Comparison of ENCODE assay signal across 19 cellular contexts in the genomic region with DNA sequence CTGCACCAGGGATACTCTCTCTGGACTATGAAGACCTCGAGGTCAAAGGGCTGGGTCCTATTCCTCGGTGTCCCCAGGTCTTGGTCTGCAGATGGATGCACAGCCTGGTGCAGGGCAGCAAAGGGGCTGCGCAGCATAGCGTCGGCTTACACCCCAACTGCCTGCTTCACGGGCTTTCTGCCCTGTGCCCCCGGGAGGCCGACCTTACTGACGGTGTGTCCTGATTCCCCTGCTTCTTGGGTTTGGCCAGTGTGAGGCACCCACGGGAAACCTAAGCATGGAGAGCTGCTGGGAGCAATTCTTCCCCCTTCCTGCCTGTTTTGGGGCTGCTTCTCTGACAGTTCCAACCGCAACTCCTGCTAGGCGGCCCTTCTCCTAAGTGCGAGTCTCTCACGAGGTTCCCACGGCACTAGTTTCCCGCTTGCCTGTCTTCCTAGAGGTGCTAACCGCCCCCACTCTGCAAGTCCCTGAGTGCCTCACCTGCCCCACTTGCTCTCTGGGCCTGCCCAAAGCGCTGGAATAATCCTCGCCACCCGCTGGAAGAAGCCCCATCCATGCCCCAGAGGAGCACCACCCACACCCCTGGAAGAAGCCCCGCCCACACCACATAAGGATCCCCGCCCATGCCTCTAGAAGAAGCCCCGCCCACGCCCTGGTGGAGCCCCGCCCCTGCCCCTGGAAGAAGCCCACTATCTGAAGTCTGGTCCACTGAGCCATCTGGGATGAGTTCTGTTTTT. TPM values are rescaled to one million over a fixed set of nuclear protein-coding genes. Genes with fewer than 3 reads are reported as not detected.
DNase-seq lines count a peak whose midpoint lies in the region; ATAC-seq and TF ChIP-seq lines count a peak whose summit lies in the region.
"Had no signal": no experiment of that assay in that cellular context is flagged by ENCODE, and none has a peak within 500 bp of the region (broad histone marks: within the 10 kb centered on the region; RNA-seq: fewer than 3 reads in every experiment).

No MANE protein-coding gene starts in this region.

- H3K27me3 Mint-ChIP-seq in effector memory CD8-positive, alpha-beta T cell, result peaks cover 29 to 43% of the 10 kb centered on the region in 2 donors

- no peaks in the 10 kb centered on the region for H3K36me3 Mint-ChIP-seq in effector memory CD8-positive, alpha-beta T cell (ENCODE audit: insufficient read depth)
- H3K36me3 Mint-ChIP-seq: stimulated activated naive B cell treated with anti-CD40 and anti-IgM and Interleukin-4, amounts not matched to agents 10 μg/mL and 1 μg/mL and 100 μg/mL, for 72 hours; T-cell had no signal

- no peak overlapping the region for H3K4me2 ChIP-seq in osteoblast (ENCODE audit: insufficient read depth, low read length)

- H3K79me2 ChIP-seq in osteoblast (ENCODE audit: insufficient read depth, low read length), result no peaks in the 10 kb centered on the region

- no peak for ATAC-seq in GM19023 (IDR thresholded peaks at IDR 0.05; ENCODE audit: unreplicated experiment)
- ATAC-seq in effector memory CD8-positive, alpha-beta T cell (replicated peaks), result no peak
- ATAC-seq: heart right ventricle; pancreas; stimulated activated naive B cell treated with anti-CD40 and anti-IgM and Interleukin-4, amounts not matched to agents 10 μg/mL and 1 μg/mL and 100 μg/mL, for 72 hours; T-cell had no signal

- no peak overlapping the region for H3K4me3 ChIP-seq in HEK293 (ENCODE audit: low read depth, low read length)
- H3K4me3 ChIP-seq in osteoblast (ENCODE audit: insufficient read depth, low read length), result no peak overlapping the region
- H3K4me3 ChIP-seq: heart right ventricle, pancreas, upper lobe of left lung had no signal

- H3K9me3 ChIP-seq in HEK293 (ENCODE audit: control insufficient read depth, insufficient read depth, low read depth, low read length) (no peaks in the 10 kb centered on the region), osteoblast (ENCODE audit: low read depth, low read length) (no peaks in the 10 kb centered on the region)
- H3K9me3 ChIP-seq: heart right ventricle, pancreas, upper lobe of left lung had no signal

- H2AFZ ChIP-seq in osteoblast (ENCODE audit: low read length), result no peak overlapping the region

- H3K4me1 ChIP-seq in HEK293 (ENCODE audit: control insufficient read depth, insufficient read depth, low read length) (no peaks in the 10 kb centered on the region), osteoblast (ENCODE audit: insufficient read depth, low read length) (no peaks in the 10 kb centered on the region)
- H3K4me1 ChIP-seq: heart right ventricle, pancreas had no signal

- H3K27ac ChIP-seq in HEK293 (ENCODE audit: extremely low read depth, low read depth, low read length), result no peak overlapping the region
- peak overlapping the region; percentile 57 for H3K27ac ChIP-seq in angular gyrus (ENCODE audit: low read depth, low read length)
- H3K27ac ChIP-seq in osteoblast (ENCODE audit: low read depth, low read length), result no peak overlapping the region
- H3K27ac ChIP-seq: heart right ventricle, pancreas, upper lobe of left lung had no signal

- H3K27me3 ChIP-seq in osteoblast (ENCODE audit: insufficient read depth, low read length), result no peaks in the 10 kb centered on the region
- H3K27me3 ChIP-seq: heart right ventricle, pancreas, upper lobe of left lung had no signal

- CTCF ChIA-PET in HEK293 (lab: Yijun Ruan, JAX) (no interaction called here), GM10248 (lab: Yijun Ruan, JAX) (no interaction called here)

- H3K4me3 Mint-ChIP-seq in effector memory CD8-positive, alpha-beta T cell, result no peak overlapping the region
- H3K4me3 Mint-ChIP-seq: activated naive CD4-positive, alpha-beta T cell treated with anti-CD3 and anti-CD28 coated beads for 36 hours; stimulated activated naive B cell treated with anti-CD40 and anti-IgM and Interleukin-4, amounts not matched to agents 10 μg/mL and 1 μg/mL and 100 μg/mL, for 72 hours; T-cell had no signal

- no peaks in the 10 kb centered on the region for H3K4me1 Mint-ChIP-seq in effector memory CD8-positive, alpha-beta T cell (ENCODE audit: low read depth in 2 of 2)
- H3K4me1 Mint-ChIP-seq: stimulated activated naive B cell treated with anti-CD40 and anti-IgM and Interleukin-4, amounts not matched to agents 10 μg/mL and 1 μg/mL and 100 μg/mL, for 72 hours; T-cell had no signal

- no peaks in the 10 kb centered on the region for H4K20me1 ChIP-seq in osteoblast (ENCODE audit: insufficient read depth, low read length)

- peak; percentile 13 for DNase-seq in NK-92 treated with Interleukin-12 subunit alpha and Interleukin-12 subunit beta, amount 100 ng/mL, for 24 hours (lab: John Stamatoyannopoulos, UW)
- DNase-seq in NK-92 (lab: John Stamatoyannopoulos, UW; ENCODE audit: unreplicated experiment) (no peak), osteoblast (ENCODE audit: insufficient read length, low spot score, missing footprints) (peak; percentile 71), GM10248 (ENCODE audit: extremely low spot score) (no peak)
- no peak for DNase-seq in effector memory CD8-positive, alpha-beta T cell
- DNase-seq: activated CD4-positive, CD25-positive, alpha-beta regulatory T cell; activated naive CD4-positive, alpha-beta T cell treated with anti-CD3 and anti-CD28 coated beads for 36 hours; dermis blood vessel endothelial cell; heart right ventricle; kidney glomerular epithelial cell; NCI-H2029; small intestine; stimulated activated naive B cell treated with anti-CD40 and anti-IgM and Interleukin-4, amounts not matched to agents 10 μg/mL and 1 μg/mL and 100 μg/mL, for 72 hours; T-cell had no signal

- no peak overlapping the region for H3K27ac Mint-ChIP-seq in effector memory CD8-positive, alpha-beta T cell
- H3K27ac Mint-ChIP-seq: activated naive CD4-positive, alpha-beta T cell treated with anti-CD3 and anti-CD28 coated beads for 36 hours; stimulated activated naive B cell treated with anti-CD40 and anti-IgM and Interleukin-4, amounts not matched to agents 10 μg/mL and 1 μg/mL and 100 μg/mL, for 72 hours; T-cell had no signal

- H3K9me3 Mint-ChIP-seq in effector memory CD8-positive, alpha-beta T cell, result no peaks in the 10 kb centered on the region
- H3K9me3 Mint-ChIP-seq: activated naive CD4-positive, alpha-beta T cell treated with anti-CD3 and anti-CD28 coated beads for 36 hours; T-cell had no signal

- no peak for TF ChIP-seq CTCF in HEK293 (tag by site-specific recombination; IDR thresholded peaks at IDR 0.05)
- no peak for TF ChIP-seq CTCF in osteoblast (IDR thresholded peaks at IDR 0.05; ENCODE audit: extremely low read depth, low read depth, low read length)
- TF ChIP-seq CTCF in GM10248 (IDR thresholded peaks at IDR 0.05; ENCODE audit: control extremely low read depth, extremely low read depth, low read depth, missing control alignments), result no peak

- POLR2A ChIA-PET in HEK293 (lab: Yijun Ruan, JAX) (no interaction called here), GM10248 (lab: Yijun Ruan, JAX) (no interaction called here)

- H3K36me3 ChIP-seq in HEK293 (ENCODE audit: control insufficient read depth in 2 of 2, insufficient read depth in 1 of 2, low read length in 2 of 2) (no peaks in the 10 kb centered on the region), osteoblast (ENCODE audit: insufficient read depth, low read length) (no peaks in the 10 kb centered on the region)
- H3K36me3 ChIP-seq: heart right ventricle, pancreas, upper lobe of left lung had no signal

TF ChIP-seq in HEK293, 187 proteins besides CTCF, POLR2A, EP300 and RAD21:
- TF ChIP-seq, protein P1, sequence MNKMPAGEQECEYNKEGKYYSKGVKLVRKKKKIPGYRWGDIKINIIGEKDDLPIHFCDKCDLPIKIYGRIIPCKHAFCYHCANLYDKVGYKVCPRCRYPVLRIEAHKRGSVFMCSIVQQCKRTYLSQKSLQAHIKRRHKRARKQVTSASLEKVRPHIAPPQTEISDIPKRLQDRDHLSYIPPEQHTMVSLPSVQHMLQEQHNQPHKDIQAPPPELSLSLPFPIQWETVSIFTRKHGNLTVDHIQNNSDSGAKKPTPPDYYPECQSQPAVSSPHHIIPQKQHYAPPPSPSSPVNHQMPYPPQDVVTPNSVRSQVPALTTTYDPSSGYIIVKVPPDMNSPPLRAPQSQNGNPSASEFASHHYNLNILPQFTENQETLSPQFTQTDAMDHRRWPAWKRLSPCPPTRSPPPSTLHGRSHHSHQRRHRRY (tag by site-specific recombination; IDR thresholded peaks at IDR 0.05), result no peak
- peak; percentile 67 for TF ChIP-seq EGR2 (tag by site-specific recombination; IDR thresholded peaks at IDR 0.05; ENCODE audit: low read depth)
- TF ChIP-seq, protein P2, sequence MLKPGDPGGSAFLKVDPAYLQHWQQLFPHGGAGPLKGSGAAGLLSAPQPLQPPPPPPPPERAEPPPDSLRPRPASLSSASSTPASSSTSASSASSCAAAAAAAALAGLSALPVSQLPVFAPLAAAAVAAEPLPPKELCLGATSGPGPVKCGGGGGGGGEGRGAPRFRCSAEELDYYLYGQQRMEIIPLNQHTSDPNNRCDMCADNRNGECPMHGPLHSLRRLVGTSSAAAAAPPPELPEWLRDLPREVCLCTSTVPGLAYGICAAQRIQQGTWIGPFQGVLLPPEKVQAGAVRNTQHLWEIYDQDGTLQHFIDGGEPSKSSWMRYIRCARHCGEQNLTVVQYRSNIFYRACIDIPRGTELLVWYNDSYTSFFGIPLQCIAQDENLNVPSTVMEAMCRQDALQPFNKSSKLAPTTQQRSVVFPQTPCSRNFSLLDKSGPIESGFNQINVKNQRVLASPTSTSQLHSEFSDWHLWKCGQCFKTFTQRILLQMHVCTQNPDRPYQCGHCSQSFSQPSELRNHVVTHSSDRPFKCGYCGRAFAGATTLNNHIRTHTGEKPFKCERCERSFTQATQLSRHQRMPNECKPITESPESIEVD (tag by site-specific recombination; IDR thresholded peaks at IDR 0.05), result no peak
- TF ChIP-seq ZNF239 (tag by site-specific recombination; IDR thresholded peaks at IDR 0.05), result no peak
- TF ChIP-seq ZFP37 (tag by site-specific recombination; IDR thresholded peaks at IDR 0.05), result no peak
- TF ChIP-seq ZNF23 (tag by site-specific recombination; IDR thresholded peaks at IDR 0.05; ENCODE audit: borderline replicate concordance), result no peak
- no peak for TF ChIP-seq RBAK (tag by site-specific recombination; IDR thresholded peaks at IDR 0.05)
- peak; percentile 75 for TF ChIP-seq ZFHX2 (tag by site-specific recombination; conservative IDR thresholded peaks at IDR 0.05)
- TF ChIP-seq ZNF571 (tag by site-specific recombination; IDR thresholded peaks at IDR 0.05), result no peak

RNA-seq across cellular contexts. Expression of a gene that starts 54.0 kb away (rescaled TPM):
- total RNA-seq in osteoblast, result not detected in 2 replicates
- total RNA-seq: activated naive CD4-positive, alpha-beta T cell treated with anti-CD3 and anti-CD28 coated beads for 36 hours; dermis blood vessel endothelial cell; T-cell had no signal

Comparison
In these comparisons a context has a peak if more than half of its experiments do, and no peak if none do; other contexts are left out.
1. DNase-seq: peak in NK-92 treated with Interleukin-12 subunit alpha and Interleukin-12 subunit beta, amount 100 ng/mL, for 24 hours (single experiment) and osteoblast (single experiment); none in NK-92 (single experiment), GM10248 (single experiment) and effector memory CD8-positive, alpha-beta T cell (0 of 3).